Comparison of ENCODE assay signal across 13 cellular contexts in genomic region chr11:29019960-29020683, GRCh38.
DNase-seq lines count a peak whose midpoint lies in the region; ATAC-seq and TF ChIP-seq lines count a peak whose summit lies in the region.
"Had no signal": no experiment of that assay in that cellular context is flagged by ENCODE, and none has a peak within 500 bp of the region (broad histone marks: within the 10 kb centered on the region; RNA-seq: fewer than 3 reads in every experiment).

No MANE protein-coding gene starts in this region.

- WGBS in endodermal cell (ENCODE audit: insufficient coverage in 1 of 2, insufficient read length in 1 of 2), 2 experiments, result 79 to 92% methylated on average over 2 to 3 of the region's 3 CpGs

- no peaks in the 10 kb centered on the region for H3K4me1 ChIP-seq in endodermal cell (ENCODE audit: control insufficient read depth, insufficient read depth, low read length)
- H3K4me1 ChIP-seq: SJCRH30 had no signal

- H3K9me3 Mint-ChIP-seq in endodermal cell (no peaks in the 10 kb centered on the region), progenitor cell of endocrine pancreas (ENCODE audit: low read depth) (no peaks in the 10 kb centered on the region)

- no peak overlapping the region for H3K27ac Mint-ChIP-seq in endodermal cell
- no peak overlapping the region for H3K27ac Mint-ChIP-seq in progenitor cell of endocrine pancreas

- H3K36me3 ChIP-seq in endodermal cell (ENCODE audit: control insufficient read depth, insufficient read depth, low read length), result no peaks in the 10 kb centered on the region
- H3K36me3 ChIP-seq: SJCRH30 had no signal

- H3K36me3 Mint-ChIP-seq in endodermal cell (ENCODE audit: low read depth) (no peaks in the 10 kb centered on the region), progenitor cell of endocrine pancreas (ENCODE audit: insufficient read depth) (no peaks in the 10 kb centered on the region)

- no peaks in the 10 kb centered on the region for H3K9me3 ChIP-seq in endodermal cell (ENCODE audit: control insufficient read depth, low read length)
- H3K9me3 ChIP-seq: mucosa of descending colon, SJCRH30 had no signal

- TF ChIP-seq CTCF in GM12873 (IDR thresholded peaks at IDR 0.05; ENCODE audit: insufficient read depth, low read depth, low read length, missing control alignments) (peak; percentile 15), endodermal cell (conservative IDR thresholded peaks at IDR 0.05) (peak; percentile 82), progenitor cell of endocrine pancreas (IDR thresholded peaks at IDR 0.05; ENCODE audit: unreplicated experiment) (peak; percentile 64)

- DNase-seq in NCI-H69 (lab: John Stamatoyannopoulos, UW), result peak; percentile 30
- DNase-seq in endodermal cell, result peak; percentile 63
- no peak for DNase-seq in progenitor cell of endocrine pancreas (ENCODE audit: low spot score, unreplicated experiment)
- DNase-seq in NK-92 (lab: John Stamatoyannopoulos, UW; ENCODE audit: unreplicated experiment), result no peak
- no peak for DNase-seq in activated CD4-positive, alpha-beta T cell treated with anti-CD3 and anti-CD28 coated beads for 48 hours
- DNase-seq: activated CD8-positive, alpha-beta memory T cell treated with anti-CD3 and anti-CD28 coated beads, Interleukin-2, amount 50 U/mL, for 48 hours; effector CD8-positive, alpha-beta T cell; mucosa of descending colon; SJCRH30; stimulated activated CD4-positive, alpha-beta T cell treated with anti-CD3 and anti-CD28 coated beads, Interleukin-4, amount 100 ng/mL, for 24 hours had no signal

- no peak overlapping the region for H3K9ac ChIP-seq in endodermal cell (ENCODE audit: extremely low read depth, low read length, poor library complexity, severe bottlenecking)

- no peak overlapping the region for H3K4me3 Mint-ChIP-seq in endodermal cell
- H3K4me3 Mint-ChIP-seq in progenitor cell of endocrine pancreas (ENCODE audit: low read depth), result no peak overlapping the region

- ATAC-seq in HG03354 (IDR thresholded peaks at IDR 0.05; ENCODE audit: poor library complexity, severe bottlenecking, unreplicated experiment), result no peak
- ATAC-seq: K562, mucosa of descending colon had no signal

- H3K27ac ChIP-seq in endodermal cell (ENCODE audit: low read depth, low read length), result no peak overlapping the region
- H3K27ac ChIP-seq: SJCRH30 had no signal

- H3K4me3 ChIP-seq in endodermal cell (ENCODE audit: low read length), result no peak overlapping the region
- H3K4me3 ChIP-seq: K562, mucosa of descending colon, SJCRH30 had no signal

- peaks cover 6% of the 10 kb centered on the region for H3K4me1 Mint-ChIP-seq in endodermal cell
- peaks cover 4% of the 10 kb centered on the region for H3K4me1 Mint-ChIP-seq in progenitor cell of endocrine pancreas (ENCODE audit: low read depth)

- H3K27me3 Mint-ChIP-seq in endodermal cell (ENCODE audit: insufficient read depth) (no peaks in the 10 kb centered on the region), progenitor cell of endocrine pancreas (no peaks in the 10 kb centered on the region)

- no peaks in the 10 kb centered on the region for H3K27me3 ChIP-seq in endodermal cell (ENCODE audit: control insufficient read depth, insufficient read depth, low read length, poor library complexity, severe bottlenecking)
- H3K27me3 ChIP-seq: SJCRH30 had no signal

Comparison
In these comparisons a context has a peak if more than half of its experiments do, and no peak if none do; other contexts are left out.
1. CTCF ChIP-seq: peak in every context shown above with its lines; median percentile 82 in endodermal cell; 64 in progenitor cell of endocrine pancreas; 15 in GM12873.
2. DNase-seq: peak in NCI-H69 (single experiment) and endodermal cell (single experiment); none in progenitor cell of endocrine pancreas (single experiment), NK-92 (single experiment) and activated CD4-positive, alpha-beta T cell treated with anti-CD3 and anti-CD28 coated beads for 48 hours (single experiment).